ENCODE assay signal across 8 cellular contexts in the genomic region with DNA sequence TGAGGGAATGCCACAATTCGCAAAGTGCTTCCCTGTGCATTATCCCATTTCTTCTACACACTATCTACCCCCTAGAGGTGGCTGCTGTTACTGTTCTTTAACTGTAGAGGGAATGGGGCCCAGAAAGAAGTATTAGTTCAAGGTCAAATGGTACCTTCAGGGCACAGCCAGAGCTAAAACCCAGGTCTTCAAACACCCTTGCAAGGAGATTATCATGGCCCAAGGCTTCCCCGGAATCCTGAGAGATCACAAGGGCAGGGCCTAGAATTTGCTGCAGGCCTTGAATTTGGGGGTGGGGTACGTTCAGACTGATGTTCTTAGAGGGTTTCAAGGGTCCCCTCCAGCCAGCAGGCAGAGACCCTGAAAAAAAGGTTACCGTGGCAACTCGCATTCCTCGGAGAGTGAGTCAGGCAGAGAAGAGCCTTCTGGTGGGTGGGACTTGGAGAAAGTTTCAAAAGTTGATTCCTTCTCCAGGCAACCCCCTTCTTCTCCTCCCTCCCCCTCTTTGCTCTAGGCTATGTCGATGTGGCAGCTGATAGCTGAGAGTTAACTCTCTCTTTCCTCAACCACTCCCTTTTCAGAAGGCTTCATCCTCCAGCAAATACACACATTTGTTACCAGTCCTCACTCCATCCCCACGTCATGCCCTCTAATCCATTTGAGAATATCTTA. TPM values are rescaled to one million over a fixed set of nuclear protein-coding genes. Genes with fewer than 3 reads are reported as not detected.
DNase-seq lines count a peak whose midpoint lies in the region; ATAC-seq and TF ChIP-seq lines count a peak whose summit lies in the region.

No MANE protein-coding gene starts in this region.

- no peaks in the 10 kb centered on the region for H3K9me3 Mint-ChIP-seq in endothelial cell (ENCODE audit: unreplicated experiment)

- H3F3A ChIP-seq in MM.1S (ENCODE audit: insufficient read depth, low read length): no peaks in the 10 kb centered on the region

- no peak overlapping the region for H2AFZ ChIP-seq in MM.1S (ENCODE audit: low read length)

- peaks cover 53% of the 10 kb centered on the region for H3K4me1 Mint-ChIP-seq in endothelial cell (ENCODE audit: unreplicated experiment)

- no peak for ATAC-seq in GM18858 (IDR thresholded peaks at IDR 0.05; ENCODE audit: unreplicated experiment)

- POLR2A ChIA-PET in BJ (lab: Charles Lee): interaction anchor here (0.7 to 4.0 kb wide), 11 partner anchors 11 to 226 kb away, joined by 3 to 38 read pairs (median 7); no protein-coding TSS in a partner anchor

- H3K9ac ChIP-seq in MM.1S (ENCODE audit: low read length) (no peak overlapping the region), mucosa of rectum (ENCODE audit: low read depth in 1 of 2, low read length in 2 of 2) (peak overlapping the region; percentile 60 to 69)

- TF ChIP-seq CTCF in BJ (IDR thresholded peaks at IDR 0.05; ENCODE audit: insufficient read depth, low read depth, low read length) (peak; percentile 46; the same call in 1 of the 2 replicates), MM.1S (IDR thresholded peaks at IDR 0.05; ENCODE audit: low read length) (peak; percentile 29), endothelial cell (IDR thresholded peaks at IDR 0.05; ENCODE audit: unreplicated experiment) (peak; percentile 22)

- H3K4me3 ChIP-seq in BJ (ENCODE audit: low read depth, low read length): peak overlapping the region; percentile 83
- H3K4me3 ChIP-seq in MM.1S (ENCODE audit: low read length): no peak overlapping the region
- H3K4me3 ChIP-seq in mucosa of rectum (ENCODE audit: low read length in 2 of 2): peak overlapping the region; percentile 51 to 80

- H3K79me2 ChIP-seq in MM.1S (ENCODE audit: low read length): no peaks in the 10 kb centered on the region

- peak overlapping the region; percentile 94 for H3K4me3 Mint-ChIP-seq in endothelial cell (ENCODE audit: unreplicated experiment)

- no peak overlapping the region for H3K4me2 ChIP-seq in MM.1S (ENCODE audit: low read depth, low read length)

- peak overlapping the region; percentile 85 for H3K27ac Mint-ChIP-seq in endothelial cell (ENCODE audit: unreplicated experiment)

- H3K36me3 ChIP-seq in BJ (ENCODE audit: control insufficient read depth, insufficient read depth, low read length) (peaks cover 10% of the 10 kb centered on the region), MM.1S (replicated peaks; ENCODE audit: insufficient read depth, low read length) (no peaks in the 10 kb centered on the region), mucosa of rectum (ENCODE audit: control insufficient read depth in 2 of 2, insufficient read depth in 2 of 2, low read length in 2 of 2) (no peaks in the 10 kb centered on the region)

- no peak overlapping the region for H3K27ac ChIP-seq in MM.1S (ENCODE audit: low read length)
- peak overlapping the region; percentile 78 to 88 for H3K27ac ChIP-seq in mucosa of rectum (ENCODE audit: low read depth in 2 of 2, low read length in 2 of 2)

- no peaks in the 10 kb centered on the region for H3K27me3 ChIP-seq in BJ (ENCODE audit: control insufficient read depth, insufficient read depth, low read length)
- no peaks in the 10 kb centered on the region for H3K27me3 ChIP-seq in MM.1S (replicated peaks; ENCODE audit: insufficient read depth, low read length)
- peaks cover 0 to 7% of the 10 kb centered on the region in 2 donors for H3K27me3 ChIP-seq in mucosa of rectum (ENCODE audit: control insufficient read depth in 2 of 2, insufficient read depth in 2 of 2, low read length in 2 of 2)

- no peaks in the 10 kb centered on the region for H4K20me1 ChIP-seq in MM.1S (ENCODE audit: insufficient read depth, low read length)

- CTCF ChIA-PET in BJ (lab: Yijun Ruan, JAX): interaction anchor here (1.0 to 8.0 kb wide), 10 partner anchors 12 to 86 kb away, joined by 3 to 59 read pairs (median 6); a partner anchor contains a TSS

- peaks cover 5% of the 10 kb centered on the region for H3K27me3 Mint-ChIP-seq in endothelial cell (ENCODE audit: unreplicated experiment)

- no peaks in the 10 kb centered on the region for H3K36me3 Mint-ChIP-seq in endothelial cell (ENCODE audit: low read depth, unreplicated experiment)

- H3K9me2 ChIP-seq in MM.1S (replicated peaks; ENCODE audit: insufficient read depth, low read length): no peaks in the 10 kb centered on the region

- no peaks in the 10 kb centered on the region for H3K9me3 ChIP-seq in MM.1S (replicated peaks; ENCODE audit: insufficient read depth, low read length)
- no peaks in the 10 kb centered on the region for H3K9me3 ChIP-seq in mucosa of rectum (ENCODE audit: control insufficient read depth in 2 of 2, low read length in 2 of 2)

- DNase-seq in BJ (ENCODE audit: low read depth) (peak; percentile 94), MM.1S (no peak), endothelial cell (ENCODE audit: low spot score) (peak; percentile 38), NCI-H2029 treated with DMSO at 0.1 percent for 48 hours (lab: John Stamatoyannopoulos, UW) (no peak), NCI-H774 (lab: John Stamatoyannopoulos, UW) (no peak)
- no peak for DNase-seq in activated CD8-positive, alpha-beta memory T cell treated with anti-CD3 and anti-CD28 coated beads for 24 hours

- H3K4me1 ChIP-seq in MM.1S (ENCODE audit: low read length) (peaks cover 10% of the 10 kb centered on the region), mucosa of rectum (ENCODE audit: control insufficient read depth in 2 of 2, insufficient read depth in 2 of 2, low read length in 2 of 2) (peaks cover 4 to 6% of the 10 kb centered on the region in 2 donors)

RNA-seq across cellular contexts. Expression of a gene that starts 1.9 kb away (rescaled TPM):
- polyA plus RNA-seq in BJ (2011; rRNA removed): 14,419 and 17,277 TPM in 2 replicates
- 5,297 and 8,034 TPM in 2 replicates for polyA minus RNA-seq in BJ (2011; rRNA and poly(A)+ RNA removed)
- total RNA-seq in endothelial cell (ENCODE audit: unreplicated experiment): 1,214 TPM

Comparison
In these comparisons a context has a peak if more than half of its experiments do, and no peak if none do; other contexts are left out.
1. DNase-seq: peak in BJ (single experiment) and endothelial cell (single experiment); none in MM.1S (single experiment), NCI-H2029 treated with DMSO at 0.1 percent for 48 hours (single experiment), activated CD8-positive, alpha-beta memory T cell treated with anti-CD3 and anti-CD28 coated beads for 24 hours (single experiment) and NCI-H774 (single experiment).
2. Peak in every context shown above with its lines, with median percentiles within 50 percentile points of each other: CTCF ChIP-seq.